ENCODE assay signal across 9 cellular contexts in genomic region chr17:17079761-17080160, GRCh38. TPM values are rescaled to one million over a fixed set of nuclear protein-coding genes. Genes with fewer than 3 reads are reported as not detected.
DNase-seq lines count a peak whose midpoint lies in the region; ATAC-seq and TF ChIP-seq lines count a peak whose summit lies in the region.
"Had no signal": no experiment of that assay in that cellular context is flagged by ENCODE, and none has a peak within 500 bp of the region (broad histone marks: within the 10 kb centered on the region; RNA-seq: fewer than 3 reads in every experiment).

No MANE protein-coding gene starts in this region.

- TF ChIP-seq POLR2A in gastrocnemius medialis (IDR thresholded peaks at IDR 0.05): no peak

- in situ Hi-C loops in gastrocnemius medialis (cut with MboI; ENCODE audit: low sequenced_read_pairs in 4 of 4): no loop called here

- peaks cover 100% of the 10 kb centered on the region for H3K79me2 ChIP-seq in PC-3 (ENCODE audit: low read length)

- TF ChIP-seq CTCF in HEK293 (tag by site-specific recombination; IDR thresholded peaks at IDR 0.05): no peak
- no peak for TF ChIP-seq CTCF in left lung (IDR thresholded peaks at IDR 0.05)
- no peak for TF ChIP-seq CTCF in gastrocnemius medialis (IDR thresholded peaks at IDR 0.05 in 4 of 5, conservative IDR thresholded peaks at IDR 0.05 in 1 of 5)
- TF ChIP-seq CTCF in PC-3 (conservative IDR thresholded peaks at IDR 0.05; ENCODE audit: low read depth, low read length): no peak

- intact Hi-C loops in left lung (cut with DNase I): no loop called here
- intact Hi-C loops in gastrocnemius medialis (cut with DNase I; ENCODE audit: low total_unique reads): no loop called here
- intact Hi-C loops in PC-3 (cut with micrococcal nuclease): no loop called here

- ATAC-seq in left lung (peak; percentile 79), gastrocnemius medialis (peak in 1 of 2 donors; percentile 60), HG02938 (IDR thresholded peaks at IDR 0.05; ENCODE audit: unreplicated experiment) (no peak), GM18868 (IDR thresholded peaks at IDR 0.05; ENCODE audit: unreplicated experiment) (no peak), HG03108 (IDR thresholded peaks at IDR 0.05; ENCODE audit: unreplicated experiment) (no peak), PC-3 (no peak)

- peaks cover 16% of the 10 kb centered on the region for H3F3A ChIP-seq in PC-3 (ENCODE audit: low read length, unreplicated experiment)

- H3K27ac ChIP-seq in HEK293 (ENCODE audit: extremely low read depth, low read depth, low read length): no peak overlapping the region
- peak overlapping the region; percentile 3 for H3K27ac ChIP-seq in epithelial cell of prostate
- H3K27ac ChIP-seq in left lung: no peak overlapping the region
- peak overlapping the region; percentile 27 to 59 (median 52) for H3K27ac ChIP-seq in gastrocnemius medialis
- H3K27ac ChIP-seq in PC-3 (ENCODE audit: low read length): no peak overlapping the region

- no peak overlapping the region for H2AFZ ChIP-seq in PC-3 (ENCODE audit: low read length)

- H3K4me1 ChIP-seq in HEK293 (ENCODE audit: control insufficient read depth, insufficient read depth, low read length) (no peaks in the 10 kb centered on the region), left lung (peaks cover 38 to 56% of the 10 kb centered on the region in 2 donors), gastrocnemius medialis (peaks cover 66 to 70% of the 10 kb centered on the region in 2 donors), PC-3 (ENCODE audit: insufficient read depth, low read length) (peaks cover 39% of the 10 kb centered on the region)

- H3K36me3 ChIP-seq in HEK293 (ENCODE audit: control insufficient read depth in 2 of 2, insufficient read depth in 1 of 2, low read length in 2 of 2): peaks cover 7 to 74% of the 10 kb centered on the region in 2 experiments
- peaks cover 0 to 54% of the 10 kb centered on the region in 2 donors for H3K36me3 ChIP-seq in left lung
- H3K36me3 ChIP-seq in gastrocnemius medialis: peaks cover 0 to 11% of the 10 kb centered on the region in 2 donors
- peaks cover 95% of the 10 kb centered on the region for H3K36me3 ChIP-seq in PC-3 (ENCODE audit: low read depth, low read length)

- H3K9me3 ChIP-seq in HEK293 (ENCODE audit: control insufficient read depth, insufficient read depth, low read depth, low read length): no peaks in the 10 kb centered on the region
- H3K9me3 ChIP-seq in left lung: no peaks in the 10 kb centered on the region
- no peaks in the 10 kb centered on the region for H3K9me3 ChIP-seq in gastrocnemius medialis
- H3K9me3 ChIP-seq in PC-3 (ENCODE audit: low read length): no peaks in the 10 kb centered on the region

- DNase-seq in epithelial cell of prostate (ENCODE audit: low read depth, low spot score) (no peak), left lung (peak in 1 of 2 donors; percentile 72), gastrocnemius medialis (peak in 1 of 2 donors; percentile 55), PC-3 (no peak)
- DNase-seq: NCI-H187 had no signal

- POLR2A ChIA-PET in HEK293 (lab: Yijun Ruan, JAX) (no interaction called here), PC-3 (lab: Charles Lee; ENCODE audit: unreplicated experiment) (no interaction called here)

- CTCF ChIA-PET in HEK293 (lab: Yijun Ruan, JAX): interaction anchor here (0.6 to 1.0 kb wide), 2 partner anchors 21 to 276 kb away, joined by 3 read pairs; no protein-coding TSS in a partner anchor
- CTCF ChIA-PET in PC-3 (lab: Charles Lee): no interaction called here

- H3K27me3 ChIP-seq in left lung (no peaks in the 10 kb centered on the region), gastrocnemius medialis (no peaks in the 10 kb centered on the region), PC-3 (ENCODE audit: low read length) (no peaks in the 10 kb centered on the region)

- H3K9me2 ChIP-seq in PC-3 (replicated peaks; ENCODE audit: low read length): no peaks in the 10 kb centered on the region

- peaks cover 94% of the 10 kb centered on the region for H4K20me1 ChIP-seq in PC-3 (ENCODE audit: low read length)

- H3K9ac ChIP-seq in PC-3 (ENCODE audit: low read length): no peak overlapping the region

- no peak overlapping the region for H3K4me2 ChIP-seq in PC-3 (ENCODE audit: low read length)

- H3K4me3 ChIP-seq in HEK293 (ENCODE audit: low read depth, low read length): no peak overlapping the region
- no peak overlapping the region for H3K4me3 ChIP-seq in left lung
- H3K4me3 ChIP-seq in gastrocnemius medialis: no peak overlapping the region
- no peak overlapping the region for H3K4me3 ChIP-seq in PC-3 (ENCODE audit: low read length)

- no TSS peak for BruUV-seq in PC-3 (replicated peaks; lab: Mats Ljungman, UMichigan)

TF ChIP-seq in HEK293, 187 proteins besides CTCF, POLR2A, EP300 and RAD21:
- TF ChIP-seq OSR2 (tag by site-specific recombination; IDR thresholded peaks at IDR 0.05) (peak; percentile 27; the same call in 1 of the 2 replicates), ZNF146 (tag by site-specific recombination; IDR thresholded peaks at IDR 0.05) (no peak), ZNF350 (tag by site-specific recombination; IDR thresholded peaks at IDR 0.05) (no peak), TSHZ1 (tag by site-specific recombination; IDR thresholded peaks at IDR 0.05; ENCODE audit: borderline replicate concordance) (no peak), ZNF621 (tag by site-specific recombination; IDR thresholded peaks at IDR 0.05) (no peak), ZNF48 (tag by site-specific recombination; IDR thresholded peaks at IDR 0.05) (no peak)
TF ChIP-seq in HEK293: peak in this region for 1.

RNA-seq across cellular contexts. Expression of gene MPRIP, which starts 37.5 kb away (rescaled TPM):
- total RNA-seq in left lung (100 to 1,000 TPM; 259 to 338 TPM), gastrocnemius medialis (100 to 1,000 TPM in 3 of 4 donors, 10 to 100 TPM in 1; 71.1 to 127 (median 124) TPM), PC-3 (2014; rRNA removed) (1,274 and 1,459 TPM in 2 replicates)

Comparison
In these comparisons a context has a peak if more than half of its experiments do, and no peak if none do; other contexts are left out.
1. H3K27ac ChIP-seq: peak in epithelial cell of prostate (single experiment) and gastrocnemius medialis (4 of 4); none in HEK293 (single experiment), left lung (0 of 2) and PC-3 (single experiment).